3 cellular contexts compared by ENCODE assay signal in the genomic region with DNA sequence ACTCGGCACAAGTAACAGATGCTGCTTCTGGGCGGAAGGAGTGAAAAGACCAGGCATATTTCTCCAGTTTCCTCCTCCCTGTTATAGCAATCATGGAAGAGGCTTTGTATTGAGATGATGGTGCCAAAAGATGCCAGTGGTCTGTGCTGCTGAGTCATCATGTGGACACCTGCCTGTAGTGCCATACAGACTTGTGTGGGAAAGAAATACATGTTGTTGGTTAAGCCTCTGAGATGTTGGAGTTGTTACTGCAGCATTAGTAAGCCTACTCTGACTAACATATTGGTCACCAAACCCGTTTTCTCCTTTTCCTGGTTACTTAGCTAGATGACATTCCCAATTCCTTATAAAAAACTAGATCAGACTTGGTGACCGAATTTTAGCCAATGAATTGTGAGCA.
A peak's percentile ranks its signal among the peaks of the same experiment; 100 is the strongest.
TF ChIP-seq lines count a peak whose summit lies in the region.

No MANE protein-coding gene starts in this region.

TF ChIP-seq in IMR-90, 13 proteins besides CTCF, POLR2A, EP300 and RAD21:
- TF ChIP-seq CEBPB (IDR thresholded peaks at IDR 0.05; ENCODE audit: low read depth, low read length) (0 out of 2 replicates have a peak, but pooled peaks have one; percentile 8), MAFK (IDR thresholded peaks at IDR 0.05; ENCODE audit: low read depth, low read length) (peak; percentile 71), MAZ (IDR thresholded peaks at IDR 0.05; ENCODE audit: borderline replicate concordance, low read depth, low read length) (no peak), NFE2L2 (IDR thresholded peaks at IDR 0.05; ENCODE audit: low read depth, low read length) (peak; percentile 48; the same call in 1 of the 2 replicates), FOS (IDR thresholded peaks at IDR 0.05; ENCODE audit: low read depth, low read length) (0 out of 2 replicates have a peak, but pooled peaks have one; percentile 6), SMC3 (IDR thresholded peaks at IDR 0.05; ENCODE audit: low read depth, low read length) (no peak)

TF ChIP-seq in K562, 482 proteins besides CTCF, POLR2A, EP300 and RAD21:
- no peak for TF ChIP-seq ZFP30 (CRISPR knock-in tag; IDR thresholded peaks at IDR 0.05; ENCODE audit: borderline replicate concordance)
- TF ChIP-seq ZNF263 (CRISPR knock-in tag; IDR thresholded peaks at IDR 0.05; ENCODE audit: borderline replicate concordance), result no peak
- TF ChIP-seq ZBTB1 (CRISPR knock-in tag; IDR thresholded peaks at IDR 0.05; ENCODE audit: borderline replicate concordance, low read depth), result no peak
- TF ChIP-seq MAFG (tag; conservative IDR thresholded peaks at IDR 0.05), result peak; percentile 15; the same call in 1 of the 2 replicates
- no peak for TF ChIP-seq KAT8 (IDR thresholded peaks at IDR 0.05; ENCODE audit: low read depth)
- no peak for TF ChIP-seq TCFL5 (CRISPR knock-in tag; conservative IDR thresholded peaks at IDR 0.05)
- no peak for TF ChIP-seq GABPB1 (CRISPR knock-in tag; IDR thresholded peaks at IDR 0.05)

TF ChIP-seq in HEK293T, 16 proteins besides CTCF, POLR2A, EP300 and RAD21:
- TF ChIP-seq FOXK2 (IDR thresholded peaks at IDR 0.05), result no peak
- TF ChIP-seq L3MBTL2 (conservative IDR thresholded peaks at IDR 0.05), result no peak
- TF ChIP-seq, protein P1, sequence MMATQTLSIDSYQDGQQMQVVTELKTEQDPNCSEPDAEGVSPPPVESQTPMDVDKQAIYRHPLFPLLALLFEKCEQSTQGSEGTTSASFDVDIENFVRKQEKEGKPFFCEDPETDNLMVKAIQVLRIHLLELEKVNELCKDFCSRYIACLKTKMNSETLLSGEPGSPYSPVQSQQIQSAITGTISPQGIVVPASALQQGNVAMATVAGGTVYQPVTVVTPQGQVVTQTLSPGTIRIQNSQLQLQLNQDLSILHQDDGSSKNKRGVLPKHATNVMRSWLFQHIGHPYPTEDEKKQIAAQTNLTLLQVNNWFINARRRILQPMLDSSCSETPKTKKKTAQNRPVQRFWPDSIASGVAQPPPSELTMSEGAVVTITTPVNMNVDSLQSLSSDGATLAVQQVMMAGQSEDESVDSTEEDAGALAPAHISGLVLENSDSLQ (IDR thresholded peaks at IDR 0.05), result no peak
- no peak for TF ChIP-seq NFRKB (IDR thresholded peaks at IDR 0.05)
- no peak for TF ChIP-seq ARNT (IDR thresholded peaks at IDR 0.05)
- no peak for TF ChIP-seq LEF1 (IDR thresholded peaks at IDR 0.05; ENCODE audit: borderline replicate concordance)
- no peak for TF ChIP-seq HDGF (IDR thresholded peaks at IDR 0.05; ENCODE audit: borderline replicate concordance)
- no peak for TF ChIP-seq FOXM1 (IDR thresholded peaks at IDR 0.05; ENCODE audit: borderline replicate concordance)
- TF ChIP-seq ZNF384 (IDR thresholded peaks at IDR 0.05), result no peak
- no peak for TF ChIP-seq BHLHE40 (IDR thresholded peaks at IDR 0.05; ENCODE audit: borderline replicate concordance)
- TF ChIP-seq SUZ12 (IDR thresholded peaks at IDR 0.05), result no peak
- no peak for TF ChIP-seq SP1 (IDR thresholded peaks at IDR 0.05)
- TF ChIP-seq FOXA1 (IDR thresholded peaks at IDR 0.05), result no peak
- no peak for TF ChIP-seq ELF4 (IDR thresholded peaks at IDR 0.05)
- no peak for TF ChIP-seq TARDBP (IDR thresholded peaks at IDR 0.05)
- no peak for TF ChIP-seq CTBP1 (IDR thresholded peaks at IDR 0.05; ENCODE audit: borderline replicate concordance)
